ENCODE assay signal across 8 cellular contexts in genomic region chr5:143573568-143574170, GRCh38.
DNase-seq lines count a peak whose midpoint lies in the region; ATAC-seq and TF ChIP-seq lines count a peak whose summit lies in the region.
"Had no signal": no experiment of that assay in that cellular context is flagged by ENCODE, and none has a peak within 500 bp of the region (broad histone marks: within the 10 kb centered on the region; RNA-seq: fewer than 3 reads in every experiment).

No MANE protein-coding gene starts in this region.

- H3K4me1 ChIP-seq in ascending aorta, result peaks cover 0 to 6% of the 10 kb centered on the region in 2 donors

- no peaks in the 10 kb centered on the region for H3K9me3 ChIP-seq in ascending aorta

- H3K27ac Mint-ChIP-seq in activated T-helper 17 cell treated with anti-CD3 and anti-CD28 coated beads, Interleukin-2, amount 50 U/mL, for 72 hours, result no peak overlapping the region
- H3K27ac Mint-ChIP-seq in stimulated activated effector memory CD8-positive, alpha-beta T cell treated with anti-CD3 and anti-CD28 coated beads, Interleukin-12 subunit alpha, Interleukin-12 subunit beta, amount 100 ng/mL, for 72 hours, result no peak overlapping the region
- H3K27ac Mint-ChIP-seq in activated T-helper 1 cell treated with anti-CD3 and anti-CD28 coated beads, Interleukin-12 subunit alpha, Interleukin-12 subunit beta, Interleukin-2, Interleukin-4 antibody, amounts not matched to agents 30 ng/mL and 10 ng/mL and 1 ng/mL, durations not matched to agents 14 hours and 24 hours and 36 hours, result no peak overlapping the region
- H3K27ac Mint-ChIP-seq in effector memory CD8-positive, alpha-beta T cell, result no peak overlapping the region

- peak; percentile 70 for ATAC-seq in GM19397 (IDR thresholded peaks at IDR 0.05; ENCODE audit: unreplicated experiment)
- peak; percentile 57 for ATAC-seq in HG02973 (IDR thresholded peaks at IDR 0.05; ENCODE audit: unreplicated experiment)
- peak; percentile 38 for ATAC-seq in activated T-helper 17 cell treated with anti-CD3 and anti-CD28 coated beads, Interleukin-2, amount 50 U/mL, for 72 hours (replicated peaks)
- ATAC-seq in stimulated activated effector memory CD8-positive, alpha-beta T cell treated with anti-CD3 and anti-CD28 coated beads, Interleukin-12 subunit alpha, Interleukin-12 subunit beta, amount 100 ng/mL, for 72 hours, result peak; percentile 51
- no peak for ATAC-seq in effector memory CD8-positive, alpha-beta T cell (replicated peaks)

- H3K4me3 Mint-ChIP-seq in activated T-helper 17 cell treated with anti-CD3 and anti-CD28 coated beads, Interleukin-2, amount 50 U/mL, for 72 hours, result no peak overlapping the region
- H3K4me3 Mint-ChIP-seq in stimulated activated effector memory CD8-positive, alpha-beta T cell treated with anti-CD3 and anti-CD28 coated beads, Interleukin-12 subunit alpha, Interleukin-12 subunit beta, amount 100 ng/mL, for 72 hours, result no peak overlapping the region
- H3K4me3 Mint-ChIP-seq in activated T-helper 1 cell treated with anti-CD3 and anti-CD28 coated beads, Interleukin-12 subunit alpha, Interleukin-12 subunit beta, Interleukin-2, Interleukin-4 antibody, amounts not matched to agents 30 ng/mL and 10 ng/mL and 1 ng/mL, durations not matched to agents 14 hours and 24 hours and 36 hours, result no peak overlapping the region
- no peak overlapping the region for H3K4me3 Mint-ChIP-seq in effector memory CD8-positive, alpha-beta T cell

- H3K9me3 Mint-ChIP-seq in activated T-helper 17 cell treated with anti-CD3 and anti-CD28 coated beads, Interleukin-2, amount 50 U/mL, for 72 hours, result no peaks in the 10 kb centered on the region
- peaks cover 3% of the 10 kb centered on the region for H3K9me3 Mint-ChIP-seq in stimulated activated effector memory CD8-positive, alpha-beta T cell treated with anti-CD3 and anti-CD28 coated beads, Interleukin-12 subunit alpha, Interleukin-12 subunit beta, amount 100 ng/mL, for 72 hours
- H3K9me3 Mint-ChIP-seq in activated T-helper 1 cell treated with anti-CD3 and anti-CD28 coated beads, Interleukin-12 subunit alpha, Interleukin-12 subunit beta, Interleukin-2, Interleukin-4 antibody, amounts not matched to agents 30 ng/mL and 10 ng/mL and 1 ng/mL, durations not matched to agents 14 hours and 24 hours and 36 hours, result no peaks in the 10 kb centered on the region
- H3K9me3 Mint-ChIP-seq in effector memory CD8-positive, alpha-beta T cell, result no peaks in the 10 kb centered on the region

- H3K4me1 Mint-ChIP-seq in activated T-helper 17 cell treated with anti-CD3 and anti-CD28 coated beads, Interleukin-2, amount 50 U/mL, for 72 hours, result no peaks in the 10 kb centered on the region
- H3K4me1 Mint-ChIP-seq in stimulated activated effector memory CD8-positive, alpha-beta T cell treated with anti-CD3 and anti-CD28 coated beads, Interleukin-12 subunit alpha, Interleukin-12 subunit beta, amount 100 ng/mL, for 72 hours, result peaks cover 32% of the 10 kb centered on the region
- H3K4me1 Mint-ChIP-seq in activated T-helper 1 cell treated with anti-CD3 and anti-CD28 coated beads, Interleukin-12 subunit alpha, Interleukin-12 subunit beta, Interleukin-2, Interleukin-4 antibody, amounts not matched to agents 30 ng/mL and 10 ng/mL and 1 ng/mL, durations not matched to agents 14 hours and 24 hours and 36 hours (ENCODE audit: low read depth), result peaks cover 12% of the 10 kb centered on the region
- H3K4me1 Mint-ChIP-seq in effector memory CD8-positive, alpha-beta T cell (ENCODE audit: low read depth in 2 of 2), result no peaks in the 10 kb centered on the region

- H3K27me3 Mint-ChIP-seq in activated T-helper 17 cell treated with anti-CD3 and anti-CD28 coated beads, Interleukin-2, amount 50 U/mL, for 72 hours, result peaks cover 11% of the 10 kb centered on the region
- H3K27me3 Mint-ChIP-seq in activated T-helper 1 cell treated with anti-CD3 and anti-CD28 coated beads, Interleukin-12 subunit alpha, Interleukin-12 subunit beta, Interleukin-2, Interleukin-4 antibody, amounts not matched to agents 30 ng/mL and 10 ng/mL and 1 ng/mL, durations not matched to agents 14 hours and 24 hours and 36 hours (ENCODE audit: insufficient read depth), result no peaks in the 10 kb centered on the region
- peaks cover 8 to 15% of the 10 kb centered on the region in 2 donors for H3K27me3 Mint-ChIP-seq in effector memory CD8-positive, alpha-beta T cell

- no peaks in the 10 kb centered on the region for H3K36me3 ChIP-seq in ascending aorta

- no peak overlapping the region for H3K27ac ChIP-seq in ascending aorta

- TF ChIP-seq CTCF in ascending aorta (IDR thresholded peaks at IDR 0.05), result no peak

- DNase-seq in stimulated activated effector memory CD8-positive, alpha-beta T cell treated with anti-CD3 and anti-CD28 coated beads, Interleukin-12 subunit alpha, Interleukin-12 subunit beta, amount 100 ng/mL, for 72 hours (ENCODE audit: low spot score in 2 of 2), result no peak
- no peak for DNase-seq in ascending aorta (ENCODE audit: low spot score in 2 of 2)
- no peak for DNase-seq in activated T-helper 1 cell treated with anti-CD3 and anti-CD28 coated beads, Interleukin-12 subunit alpha, Interleukin-12 subunit beta, Interleukin-2, Interleukin-4 antibody, amounts not matched to agents 30 ng/mL and 10 ng/mL and 1 ng/mL, durations not matched to agents 14 hours and 24 hours and 36 hours (ENCODE audit: low spot score)
- DNase-seq in effector memory CD8-positive, alpha-beta T cell, result no peak
- DNase-seq: DND-41 had no signal

- no peaks in the 10 kb centered on the region for H3K36me3 Mint-ChIP-seq in activated T-helper 17 cell treated with anti-CD3 and anti-CD28 coated beads, Interleukin-2, amount 50 U/mL, for 72 hours (ENCODE audit: low read depth)
- no peaks in the 10 kb centered on the region for H3K36me3 Mint-ChIP-seq in stimulated activated effector memory CD8-positive, alpha-beta T cell treated with anti-CD3 and anti-CD28 coated beads, Interleukin-12 subunit alpha, Interleukin-12 subunit beta, amount 100 ng/mL, for 72 hours
- no peaks in the 10 kb centered on the region for H3K36me3 Mint-ChIP-seq in activated T-helper 1 cell treated with anti-CD3 and anti-CD28 coated beads, Interleukin-12 subunit alpha, Interleukin-12 subunit beta, Interleukin-2, Interleukin-4 antibody, amounts not matched to agents 30 ng/mL and 10 ng/mL and 1 ng/mL, durations not matched to agents 14 hours and 24 hours and 36 hours (ENCODE audit: low read depth)
- H3K36me3 Mint-ChIP-seq in effector memory CD8-positive, alpha-beta T cell (ENCODE audit: insufficient read depth), result no peaks in the 10 kb centered on the region

- no peak overlapping the region for H3K4me3 ChIP-seq in ascending aorta

- intact Hi-C loops in ascending aorta (cut with DNase I), result loop anchor here (5.0 kb wide), 1 partner anchor 71 kb away; no protein-coding TSS in a partner anchor
- intact Hi-C loops in activated T-helper 1 cell treated with anti-CD3 and anti-CD28 coated beads, Interleukin-12 subunit alpha, Interleukin-12 subunit beta, Interleukin-2, Interleukin-4 antibody, amounts not matched to agents 30 ng/mL and 10 ng/mL and 1 ng/mL, durations not matched to agents 14 hours and 24 hours and 36 hours (cut with micrococcal nuclease), result no loop called here

- no peaks in the 10 kb centered on the region for H3K27me3 ChIP-seq in ascending aorta
